ENCODE assay signal across 25 cellular contexts in the genomic region with DNA sequence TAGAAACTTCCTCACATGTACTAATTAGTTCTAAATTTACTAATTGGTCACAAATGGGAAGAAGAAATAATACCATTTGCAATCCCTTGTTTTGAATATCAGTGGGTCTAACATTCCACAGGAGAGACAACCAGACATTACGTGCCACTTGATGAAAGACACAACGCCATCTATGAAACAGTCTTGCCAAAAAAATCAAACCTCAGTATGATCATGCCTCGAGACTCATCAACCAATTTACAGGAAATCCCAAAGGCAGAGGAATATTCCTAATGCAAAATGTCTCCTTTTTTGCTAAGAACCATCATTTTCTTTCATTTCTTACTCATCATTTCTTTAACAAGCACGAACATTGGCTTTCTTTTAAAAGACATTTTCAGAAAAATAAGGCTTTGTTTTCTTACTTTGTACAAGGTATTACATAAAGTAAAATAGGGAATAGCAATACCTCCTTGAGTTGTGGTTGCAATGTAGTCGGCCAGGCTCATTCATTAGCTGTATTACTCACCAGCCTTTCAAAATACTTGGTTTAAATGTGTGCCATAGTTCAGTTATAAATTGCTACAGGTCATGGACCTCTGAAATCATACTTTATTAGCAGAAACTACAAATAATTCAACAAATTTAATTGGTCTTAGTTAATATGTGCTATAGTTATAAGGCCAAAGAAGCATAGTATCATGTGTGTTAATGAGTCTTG.
A peak's percentile ranks its signal among the peaks of the same experiment; 100 is the strongest.
DNase-seq lines count a peak whose midpoint lies in the region; ATAC-seq and TF ChIP-seq lines count a peak whose summit lies in the region.
"Had no signal": no experiment of that assay in that cellular context is flagged by ENCODE, and none has a peak within 500 bp of the region (broad histone marks: within the 10 kb centered on the region; RNA-seq: fewer than 3 reads in every experiment).

No MANE protein-coding gene starts in this region.

- H3K4me3 ChIP-seq in breast epithelium (no peak overlapping the region), mammary epithelial cell (replicated peaks in 1 of 3; ENCODE audit: insufficient read depth in 1 of 3, low read depth in 2 of 3, low read length in 3 of 3) (no peak overlapping the region)
- H3K4me3 ChIP-seq: BLaER1 treated with 17β-estradiol and CSF1 and Interleukin-3, amounts not matched to agents 10 nM and 100 nM; dorsolateral prefrontal cortex; lower lobe of right lung; right lobe of liver; SK-N-MC had no signal

- H3K79me2 ChIP-seq in mammary epithelial cell (ENCODE audit: insufficient read depth, low read length), result no peaks in the 10 kb centered on the region

- H3K36me3 ChIP-seq in breast epithelium (no peaks in the 10 kb centered on the region), mammary epithelial cell (ENCODE audit: insufficient read depth, low read length) (no peaks in the 10 kb centered on the region)
- H3K36me3 ChIP-seq: BLaER1 treated with 17β-estradiol and CSF1 and Interleukin-3, amounts not matched to agents 10 nM and 100 nM; lower lobe of right lung; right lobe of liver had no signal

- no peaks in the 10 kb centered on the region for H3K9me3 Mint-ChIP-seq in MCF 10A (ENCODE audit: unreplicated experiment)
- H3K9me3 Mint-ChIP-seq: activated CD4-positive, alpha-beta T cell treated with anti-CD3 and anti-CD28 coated beads, Interleukin-2, amount 10 ng/mL, durations not matched to agents 24 days and 14 days; central memory CD8-positive, alpha-beta T cell had no signal

- TF ChIP-seq CTCF in MCF 10A (IDR thresholded peaks at IDR 0.05; ENCODE audit: unreplicated experiment) (no peak), breast epithelium (IDR thresholded peaks at IDR 0.05) (no peak), mammary epithelial cell (conservative IDR thresholded peaks at IDR 0.05 in 1 of 2, IDR thresholded peaks at IDR 0.05 in 1 of 2; ENCODE audit: extremely low read depth in 1 of 2, insufficient read depth in 1 of 2, low read depth in 1 of 2, low read length in 2 of 2) (no peak)

- CTCF ChIA-PET in MCF 10A (lab: Yijun Ruan, JAX), result interaction anchor here (0.6 to 0.8 kb wide), 2 partner anchors 23 to 954 kb away, joined by 3 read pairs; no protein-coding TSS in a partner anchor
- CTCF ChIA-PET in mammary epithelial cell (lab: Charles Lee; ENCODE audit: low non-redundant PET), result interaction anchor here (0.6 kb wide), 1 partner anchor 38 kb away, joined by 7 read pairs; no protein-coding TSS in a partner anchor

- H3K27ac Mint-ChIP-seq in MCF 10A (ENCODE audit: low read depth, unreplicated experiment), result peak overlapping the region; percentile 39
- H3K27ac Mint-ChIP-seq: activated CD4-positive, alpha-beta T cell treated with anti-CD3 and anti-CD28 coated beads, Interleukin-2, amount 10 ng/mL, durations not matched to agents 24 days and 14 days; activated naive CD4-positive, alpha-beta T cell treated with anti-CD3 and anti-CD28 coated beads for 36 hours had no signal

- H3K27me3 ChIP-seq in breast epithelium, result no peaks in the 10 kb centered on the region
- H3K27me3 ChIP-seq in mammary epithelial cell (ENCODE audit: insufficient read depth, low read length), result no peaks in the 10 kb centered on the region
- H3K27me3 ChIP-seq: BLaER1 treated with 17β-estradiol and CSF1 and Interleukin-3, amounts not matched to agents 10 nM and 100 nM; dorsolateral prefrontal cortex; right lobe of liver had no signal

- POLR2A ChIA-PET in MCF 10A (lab: Yijun Ruan, JAX), result interaction anchor here (1.1 kb wide), 1 partner anchor 14 kb away, joined by 3 read pairs; no protein-coding TSS in a partner anchor

- H3K27ac ChIP-seq in breast epithelium (no peak overlapping the region), mammary epithelial cell (ENCODE audit: insufficient read depth, low read depth, low read length) (peak overlapping the region; percentile 13)
- H3K27ac ChIP-seq: 22Rv1; BLaER1 treated with 17β-estradiol and CSF1 and Interleukin-3, amounts not matched to agents 10 nM and 100 nM; dorsolateral prefrontal cortex; lower lobe of right lung; right lobe of liver; SK-N-MC had no signal

- peak overlapping the region; percentile 22 for H3K4me2 ChIP-seq in mammary epithelial cell (ENCODE audit: insufficient read depth, low read depth, low read length)
- H3K4me2 ChIP-seq: BLaER1 treated with 17β-estradiol and CSF1 and Interleukin-3, amounts not matched to agents 10 nM and 100 nM had no signal

- no peaks in the 10 kb centered on the region for H3K36me3 Mint-ChIP-seq in MCF 10A (ENCODE audit: insufficient read depth, unreplicated experiment)

- dilution Hi-C loops in mammary epithelial cell (cut with HindIII; ENCODE audit: low sequenced_read_pairs), result no loop called here

- intact Hi-C loops in MCF 10A (cut with micrococcal nuclease), result no loop called here
- intact Hi-C loops in breast epithelium (cut with DNase I; ENCODE audit: low total_unique reads), result no loop called here
- intact Hi-C loops in mammary epithelial cell (cut with micrococcal nuclease), result no loop called here
- intact Hi-C loops in left ventricle myocardium superior (cut with micrococcal nuclease), result no loop called here

- peaks cover 12% of the 10 kb centered on the region for H3K4me1 Mint-ChIP-seq in MCF 10A (ENCODE audit: insufficient read depth, unreplicated experiment)
- H3K4me1 Mint-ChIP-seq: activated CD4-positive, alpha-beta T cell treated with anti-CD3 and anti-CD28 coated beads, Interleukin-2, amount 10 ng/mL, durations not matched to agents 24 days and 14 days; central memory CD8-positive, alpha-beta T cell had no signal

- H3K4me1 ChIP-seq in breast epithelium (no peaks in the 10 kb centered on the region), mammary epithelial cell (ENCODE audit: insufficient read depth, low read length) (peaks cover under 1% of the 10 kb centered on the region)
- H3K4me1 ChIP-seq: BLaER1 treated with 17β-estradiol and CSF1 and Interleukin-3, amounts not matched to agents 10 nM and 100 nM; Caco-2; lower lobe of right lung; right lobe of liver had no signal

- no peak overlapping the region for H2AFZ ChIP-seq in mammary epithelial cell (ENCODE audit: low read depth, low read length)

- H3K27me3 Mint-ChIP-seq in MCF 10A (ENCODE audit: insufficient read depth, unreplicated experiment), result no peaks in the 10 kb centered on the region
- H3K27me3 Mint-ChIP-seq: activated CD4-positive, alpha-beta T cell treated with anti-CD3 and anti-CD28 coated beads, Interleukin-2, amount 10 ng/mL, durations not matched to agents 24 days and 14 days; central memory CD8-positive, alpha-beta T cell had no signal

- WGBS in mammary epithelial cell (ENCODE audit: low coverage, missing lambda C conversion rate), result 24% methylated on average over 5 of the region's 5 CpGs

- H3K9me3 ChIP-seq in breast epithelium (no peaks in the 10 kb centered on the region), mammary epithelial cell (replicated peaks; ENCODE audit: insufficient read depth, low read length) (no peaks in the 10 kb centered on the region)
- H3K9me3 ChIP-seq: BLaER1 treated with 17β-estradiol and CSF1 and Interleukin-3, amounts not matched to agents 10 nM and 100 nM; Caco-2; lower lobe of right lung; right lobe of liver had no signal

- no peak overlapping the region for H3K4me3 Mint-ChIP-seq in MCF 10A (ENCODE audit: unreplicated experiment)
- H3K4me3 Mint-ChIP-seq: activated CD4-positive, alpha-beta T cell treated with anti-CD3 and anti-CD28 coated beads, Interleukin-2, amount 10 ng/mL, durations not matched to agents 24 days and 14 days; activated naive CD4-positive, alpha-beta T cell treated with anti-CD3 and anti-CD28 coated beads for 36 hours; central memory CD8-positive, alpha-beta T cell had no signal

- no peaks in the 10 kb centered on the region for H4K20me1 ChIP-seq in mammary epithelial cell (ENCODE audit: insufficient read depth, low read length)
- H4K20me1 ChIP-seq: BLaER1 treated with 17β-estradiol and CSF1 and Interleukin-3, amounts not matched to agents 10 nM and 100 nM had no signal

- no peak for TF ChIP-seq POLR2A in breast epithelium (IDR thresholded peaks at IDR 0.05)

- ATAC-seq in left ventricle myocardium superior, result no peak
- ATAC-seq in activated CD4-positive, CD25-positive, alpha-beta regulatory T cell treated with anti-CD3 and anti-CD28 coated beads, Interleukin-2, amount 50 U/mL, for 24 hours, result no peak
- ATAC-seq: lower lobe of right lung, right lobe of liver had no signal

- peak; percentile 29 for DNase-seq in MCF 10A (ENCODE audit: unreplicated experiment)
- DNase-seq in breast epithelium (ENCODE audit: low spot score in 2 of 2), result no peak
- DNase-seq in mammary epithelial cell, result peak; percentile 65
- DNase-seq in iris pigment epithelial cell (ENCODE audit: low read depth), result peak; percentile 53
- DNase-seq in left ventricle myocardium superior, result no peak
- DNase-seq in NCI-H187 treated with DMSO at 0.1 percent for 48 hours (lab: John Stamatoyannopoulos, UW), result no peak
- no peak for DNase-seq in NCI-H524 (lab: John Stamatoyannopoulos, UW)
- DNase-seq: activated CD4-positive, alpha-beta T cell treated with anti-CD3 and anti-CD28 coated beads, Interleukin-2, amount 10 ng/mL, durations not matched to agents 24 days and 14 days; activated naive CD4-positive, alpha-beta T cell treated with anti-CD3 and anti-CD28 coated beads for 36 hours; Caco-2; DMS79 treated with DMSO at 0.1 percent for 48 hours; dorsolateral prefrontal cortex; H7; hippocampal formation; lower lobe of right lung; MV-4-11; NCI-H526; right lobe of liver; stimulated activated CD4-positive, alpha-beta T cell treated with anti-CD3 and anti-CD28 coated beads, Interleukin-4, amount 100 ng/mL, for 4 hours; stimulated activated naive CD4-positive, alpha-beta T cell had no signal

- in situ Hi-C loops in mammary epithelial cell (cut with MboI; ENCODE audit: low sequenced_read_pairs in 2 of 2), result no loop called here

- no TSS peak for BruUV-seq in MCF 10A (replicated peaks; lab: Mats Ljungman, UMichigan)
- no TSS peak for BruUV-seq in mammary epithelial cell (replicated peaks; lab: Mats Ljungman, UMichigan)

- H3K9ac ChIP-seq in mammary epithelial cell (ENCODE audit: insufficient read depth, low read length), result no peak overlapping the region
- H3K9ac ChIP-seq: BLaER1 treated with 17β-estradiol and CSF1 and Interleukin-3, amounts not matched to agents 10 nM and 100 nM had no signal

Comparison
In these comparisons a context has a peak if more than half of its experiments do, and no peak if none do; other contexts are left out.
1. DNase-seq: peak in MCF 10A (single experiment), mammary epithelial cell (single experiment) and iris pigment epithelial cell (single experiment); none in breast epithelium (0 of 2), left ventricle myocardium superior (single experiment), NCI-H187 treated with DMSO at 0.1 percent for 48 hours (single experiment) and NCI-H524 (0 of 2).